ENCODE assay signal across 8 cellular contexts in genomic region chr14:100645200-100645985, GRCh38. TPM values are rescaled to one million over a fixed set of nuclear protein-coding genes. Genes with fewer than 3 reads are reported as not detected.
DNase-seq lines count a peak whose midpoint lies in the region; ATAC-seq, FAIRE-seq and TF ChIP-seq lines count a peak whose summit lies in the region.

No MANE protein-coding gene starts in this region.

- H3K27me3 ChIP-seq in colonic mucosa (no peaks in the 10 kb centered on the region), HepG2 (ENCODE audit: control insufficient read depth in 1 of 2, insufficient read depth in 2 of 2, low read length in 2 of 2) (peaks cover 4 to 6% of the 10 kb centered on the region in 2 experiments; a peak in 1 of 5 replicates)

- H3K9ac ChIP-seq in colonic mucosa (ENCODE audit: low read depth in 2 of 2, low read length in 2 of 2) (peak overlapping the region; percentile 48 to 51), HepG2 (ENCODE audit: insufficient read depth, low read depth, low read length) (no peak overlapping the region)

- peak; percentile 85 for TF ChIP-seq RAD21 in HepG2 (CRISPR knock-in tag; IDR thresholded peaks at IDR 0.05)

- peak; percentile 58 for ATAC-seq in HG03108 (IDR thresholded peaks at IDR 0.05; ENCODE audit: unreplicated experiment)
- peak; percentile 88 for ATAC-seq in HepG2
- ATAC-seq in GM19328 (IDR thresholded peaks at IDR 0.05; ENCODE audit: unreplicated experiment), result no peak

- peaks cover 8% of the 10 kb centered on the region for H3K4me1 ChIP-seq in colonic mucosa
- H3K4me1 ChIP-seq in HepG2 (ENCODE audit: insufficient read depth, low read length), result peaks cover 16% of the 10 kb centered on the region

- TF ChIP-seq EP300 in HepG2 (IDR thresholded peaks at IDR 0.05; ENCODE audit: low read depth in 2 of 2, low read length in 2 of 2), result no peak
- TF ChIP-seq EP300 in HepG2 (CRISPR knock-in tag; IDR thresholded peaks at IDR 0.05; ENCODE audit: borderline replicate concordance), result no peak

- H3K9me3 ChIP-seq in colonic mucosa (no peaks in the 10 kb centered on the region), HepG2 (ENCODE audit: low read length) (no peaks in the 10 kb centered on the region)

- TF ChIP-seq CTCF in GM10248 (IDR thresholded peaks at IDR 0.05; ENCODE audit: control extremely low read depth, extremely low read depth, low read depth, missing control alignments) (peak; percentile 69), colonic mucosa (IDR thresholded peaks at IDR 0.05) (peak; percentile 83), HepG2 (CRISPR knock-in tag; IDR thresholded peaks at IDR 0.05) (peak; percentile 93)

- no peaks in the 10 kb centered on the region for H4K20me1 ChIP-seq in HepG2 (ENCODE audit: insufficient read depth, low read length)

- intact Hi-C loops in colonic mucosa (cut with DNase I) (loop anchor here (2.0 to 10.0 kb wide), 2 partner anchors 121 to 205 kb away; no protein-coding TSS in a partner anchor), HepG2 (cut with micrococcal nuclease; ENCODE audit: unreplicated experiment) (loop anchor here (1.0 to 2.0 kb wide), 4 partner anchors 121 to 262 kb away; no protein-coding TSS in a partner anchor)

- DNase-seq in GM10248 (ENCODE audit: extremely low spot score) (peak; percentile 88), NCI-H524 treated with DMSO at 0.1 percent for 48 hours (lab: John Stamatoyannopoulos, UW) (peak; percentile 50), colonic mucosa (peak; percentile 97), HepG2 (ENCODE audit: low spot score) (peak; percentile 75)
- DNase-seq in activated CD4-positive, alpha-beta T cell treated with anti-CD3 and anti-CD28 coated beads for 48 hours, result peak; percentile 94
- peak; percentile 76 to 88 (median 85) for DNase-seq in stimulated activated CD4-positive, alpha-beta T cell treated with anti-CD3 and anti-CD28 coated beads, TNF-alpha, amount 100 ng/mL, for 24 hours (ENCODE audit: low read depth in 3 of 3)

- no peak overlapping the region for H3K4me3 ChIP-seq in colonic mucosa
- no peak overlapping the region for H3K4me3 ChIP-seq in HepG2 (replicated peaks in 1 of 3; ENCODE audit: insufficient read depth in 1 of 3, low read depth in 2 of 3, low read length in 3 of 3)

- in situ Hi-C loops in HepG2 (cut with HindIII; ENCODE audit: extremely low pct_ligation_motif_present, low pct_unique_long_range_greater_than_20kb), result no loop called here

- no peak overlapping the region for H3K27ac ChIP-seq in colonic mucosa
- no peak overlapping the region for H3K27ac ChIP-seq in HepG2 (ENCODE audit: extremely low read length, insufficient read depth, low read length)

- WGBS in HepG2 (ENCODE audit: low lambda C conversion rate), result 61% methylated on average over 5 of the region's 12 CpGs

- no peaks in the 10 kb centered on the region for H3K36me3 ChIP-seq in colonic mucosa
- no peaks in the 10 kb centered on the region for H3K36me3 ChIP-seq in HepG2 (replicated peaks in 1 of 2; ENCODE audit: control insufficient read depth in 1 of 2, insufficient read depth in 2 of 2, low read length in 2 of 2)

- no peak for TF ChIP-seq POLR2A in HepG2 (IDR thresholded peaks at IDR 0.05; ENCODE audit: insufficient read depth in 1 of 2, low read depth in 2 of 2, low read length in 2 of 2)

- no peak overlapping the region for H2AFZ ChIP-seq in HepG2 (ENCODE audit: low read length)

- CTCF ChIA-PET in GM10248 (lab: Yijun Ruan, JAX) (interaction anchor here (0.7 to 4.2 kb wide), 35 partner anchors 9 to 452 kb away, joined by 3 to 120 read pairs (median 4); no protein-coding TSS in a partner anchor), HepG2 (lab: Yijun Ruan, JAX; ENCODE audit: low intra/inter-chr PET ratio, low total read pairs) (interaction anchor here (1.0 to 2.4 kb wide), 6 partner anchors 121 to 1020 kb away, joined by 3 to 15 read pairs (median 11); no protein-coding TSS in a partner anchor)

- H3K79me2 ChIP-seq in HepG2 (ENCODE audit: insufficient read depth, low read length), result no peaks in the 10 kb centered on the region

- POLR2A ChIA-PET in GM10248 (lab: Yijun Ruan, JAX), result no interaction called here
- POLR2A ChIA-PET in HepG2 (lab: Yijun Ruan, JAX), result interaction anchor here (0.9 to 1.7 kb wide), 3 partner anchors 260 to 643 kb away, joined by 3 to 4 read pairs (median 3); no protein-coding TSS in a partner anchor

- peak overlapping the region; percentile 33 for H3K4me2 ChIP-seq in HepG2 (ENCODE audit: low read depth, low read length)

- no TSS peak for BruUV-seq in HepG2 (replicated peaks; lab: Mats Ljungman, UMichigan)

- FAIRE-seq in HepG2 (lab: Jason Lieb, UNC), result peak; percentile 87

TF ChIP-seq in HepG2, 621 proteins besides CTCF, POLR2A, EP300 and RAD21 (continues in another document):
- TF ChIP-seq ZNF574 (CRISPR knock-in tag; IDR thresholded peaks at IDR 0.05) (peak; percentile 10; the same call in 1 of the 2 replicates), SP5 (CRISPR knock-in tag; IDR thresholded peaks at IDR 0.05; ENCODE audit: borderline replicate concordance, low read depth) (no peak), ZNF432 (CRISPR knock-in tag; IDR thresholded peaks at IDR 0.05; ENCODE audit: borderline replicate concordance) (no peak), ATF3 (CRISPR knock-in tag; IDR thresholded peaks at IDR 0.05) (no peak), JDP2 (CRISPR knock-in tag; IDR thresholded peaks at IDR 0.05; ENCODE audit: borderline replicate concordance) (no peak), SRSF9 (IDR thresholded peaks at IDR 0.05; ENCODE audit: borderline replicate concordance, insufficient read depth, low read depth, low read length, poor library complexity, severe bottlenecking) (no peak), FOXC1 (CRISPR knock-in tag; IDR thresholded peaks at IDR 0.05; ENCODE audit: borderline replicate concordance) (no peak), MIER3 (CRISPR knock-in tag; IDR thresholded peaks at IDR 0.05; ENCODE audit: borderline replicate concordance) (no peak), ZNF205 (CRISPR knock-in tag; IDR thresholded peaks at IDR 0.05) (no peak), IRF2 (CRISPR knock-in tag; IDR thresholded peaks at IDR 0.05) (peak; percentile 39; the same call in 1 of the 2 replicates), ZNF138 (CRISPR knock-in tag; IDR thresholded peaks at IDR 0.05; ENCODE audit: low read depth) (no peak), ZNF558 (CRISPR knock-in tag; IDR thresholded peaks at IDR 0.05; ENCODE audit: borderline replicate concordance) (no peak), ZNF367 (CRISPR knock-in tag; IDR thresholded peaks at IDR 0.05; ENCODE audit: borderline replicate concordance) (no peak), ZNF747 (CRISPR knock-in tag; IDR thresholded peaks at IDR 0.05; ENCODE audit: borderline replicate concordance) (0 out of 2 replicates have a peak, but pooled peaks have one; percentile 28)

RNA-seq across cellular contexts. Expression of gene BEGAIN, which starts 58.2 kb away (rescaled TPM):
- under 1 TPM; 0.74 to 0.99 TPM for total RNA-seq in colonic mucosa
- total RNA-seq in HepG2 (2016; rRNA removed; fragmentation: Illumina TruSeq; extraction: Trizol), result not detected in 2 replicates
- not detected in 2 replicates for total RNA-seq in HepG2 (2016; cell fraction: cytosol; rRNA removed; fragmentation: Illumina TruSeq; extraction: Trizol; ENCODE audit: low read depth)
- total RNA-seq in HepG2 (2016; cell fraction: insoluble cytoplasmic fraction; rRNA removed; fragmentation: Illumina TruSeq; extraction: Trizol), result not detected in 2 replicates
- total RNA-seq in HepG2 (2016; cell fraction: membrane; rRNA removed; fragmentation: Illumina TruSeq; extraction: Trizol), result not detected in 2 replicates
- total RNA-seq in HepG2 (2016; cell fraction: nucleus; rRNA removed; fragmentation: Illumina TruSeq; extraction: Trizol), result not detected in 2 replicates
- not detected in 2 replicates for polyA plus RNA-seq in HepG2 (2011; rRNA removed)
- polyA plus RNA-seq in HepG2 (2011; cell fraction: cytosol; rRNA removed), result not detected in 2 replicates
- polyA plus RNA-seq in HepG2 (2011; cell fraction: nucleus; rRNA removed), result not detected in 2 replicates
- polyA plus RNA-seq in HepG2 (2012), result not detected in 2 replicates
- polyA plus RNA-seq in HepG2 (2016; cell fraction: cytosol; fragmentation: Illumina TruSeq; extraction: Trizol; ENCODE audit: low read depth), result not detected in 2 replicates
- not detected in 2 replicates for polyA plus RNA-seq in HepG2 (2016; cell fraction: insoluble cytoplasmic fraction; fragmentation: Illumina TruSeq; extraction: Trizol; ENCODE audit: low read depth)
- polyA plus RNA-seq in HepG2 (2016; cell fraction: membrane; fragmentation: Illumina TruSeq; extraction: Trizol; ENCODE audit: low read depth), result not detected in 2 replicates
- polyA plus RNA-seq in HepG2 (2016; cell fraction: nucleus; fragmentation: Illumina TruSeq; extraction: Trizol; ENCODE audit: insufficient read depth, low read depth), result not detected in 2 replicates
- polyA minus RNA-seq in HepG2 (2011; rRNA and poly(A)+ RNA removed; ENCODE audit: low replicate concordance), result 39.7 TPM in 1 of 2 replicates, not detected in the other
- polyA minus RNA-seq in HepG2 (2011; cell fraction: cytosol; rRNA and poly(A)+ RNA removed), result 0.20 TPM in 1 of 2 replicates, not detected in the other
- polyA minus RNA-seq in HepG2 (2011; cell fraction: nucleus; rRNA and poly(A)+ RNA removed), result 0.26 TPM in 1 of 2 replicates, not detected in the other
